ENCODE assay signal across 1 cellular context in the genomic region with DNA sequence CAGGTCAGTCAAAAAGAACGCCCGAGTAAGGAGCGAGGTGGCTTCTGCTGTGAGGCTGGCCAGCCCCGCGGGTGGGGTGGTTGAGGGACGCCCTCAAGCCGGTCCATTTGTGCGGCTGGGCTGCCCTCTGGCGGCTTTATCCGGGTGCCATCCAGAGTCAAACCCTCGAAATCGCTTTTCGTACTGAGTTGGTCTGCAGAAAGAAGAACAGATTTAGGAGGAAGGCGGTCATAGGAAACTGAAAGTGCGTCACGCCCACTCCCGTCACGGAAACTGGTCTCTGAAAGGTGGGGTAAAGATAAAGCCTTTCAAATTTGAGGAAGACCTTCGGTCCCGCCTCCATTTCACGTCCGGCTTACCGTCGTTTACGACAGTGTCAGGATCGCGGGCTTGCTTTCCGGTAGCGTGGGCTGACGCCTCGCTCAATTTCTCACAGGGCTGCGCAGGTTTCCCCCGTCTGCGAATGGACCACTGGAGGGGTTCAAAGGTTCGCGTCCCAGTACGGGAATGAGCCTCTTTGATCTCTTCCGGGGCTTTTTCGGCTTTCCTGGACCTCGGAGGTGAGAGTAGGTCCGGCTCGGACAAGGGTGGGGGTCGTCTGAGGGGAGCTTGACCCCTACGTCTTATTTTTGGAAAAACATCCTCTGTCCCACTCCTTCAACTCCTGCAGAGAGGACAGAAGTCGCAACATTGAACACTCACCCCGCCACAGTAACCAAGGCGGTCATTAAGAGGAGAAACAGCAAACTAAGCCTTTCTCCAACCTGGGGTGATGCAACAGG.
TF ChIP-seq lines count a peak whose summit lies in the region.

HAX1 (plus strand) TSS at position 413 of the 782 bp plus-strand sequence; CDS start at position 508, 95 bp downstream.

TF ChIP-seq in HepG2, 621 proteins besides CTCF, POLR2A, EP300 and RAD21 (continued from another document and continues in another):
- peak; percentile 61; the same call in 1 of the 2 replicates for TF ChIP-seq ZNF280B (CRISPR knock-in tag; IDR thresholded peaks at IDR 0.05; ENCODE audit: borderline replicate concordance)
- TF ChIP-seq ZNF687 (CRISPR knock-in tag; IDR thresholded peaks at IDR 0.05) = peak; percentile 75
- TF ChIP-seq ZKSCAN1 (IDR thresholded peaks at IDR 0.05; ENCODE audit: low read length) = no peak
- TF ChIP-seq ZNF720 (CRISPR knock-in tag; IDR thresholded peaks at IDR 0.05) = 0 out of 2 replicates have a peak, but pooled peaks have one; percentile 52
- peak; percentile 84 for TF ChIP-seq GABPB1 (CRISPR knock-in tag; IDR thresholded peaks at IDR 0.05)
- 0 out of 2 replicates have a peak, but pooled peaks have one; percentile 43 for TF ChIP-seq ZMAT3 (CRISPR knock-in tag; conservative IDR thresholded peaks at IDR 0.05)
- peak; percentile 31 for TF ChIP-seq SRSF1 (optimal IDR thresholded peaks at IDR 0.05; ENCODE audit: low read depth, low read length)
- TF ChIP-seq ZNF350 (CRISPR knock-in tag; IDR thresholded peaks at IDR 0.05; ENCODE audit: borderline replicate concordance, low read depth) = peak; percentile 85; the same call in 1 of the 2 replicates
- no peak; the same call in 1 of the 2 replicates for TF ChIP-seq ZNF639 (CRISPR knock-in tag; conservative IDR thresholded peaks at IDR 0.05)
- TF ChIP-seq ZBTB3 (CRISPR knock-in tag; IDR thresholded peaks at IDR 0.05; ENCODE audit: borderline replicate concordance, low read depth) = no peak
- no peak for TF ChIP-seq ZNF235 (CRISPR knock-in tag; IDR thresholded peaks at IDR 0.05; ENCODE audit: borderline replicate concordance)
- TF ChIP-seq FLYWCH1 (CRISPR knock-in tag; IDR thresholded peaks at IDR 0.05) = no peak
- TF ChIP-seq SMYD3 (CRISPR knock-in tag; IDR thresholded peaks at IDR 0.05) = peak; percentile 95
- TF ChIP-seq ZBTB8A (CRISPR knock-in tag; IDR thresholded peaks at IDR 0.05; ENCODE audit: borderline replicate concordance, low read depth) = no peak
- TF ChIP-seq IKZF1 (IDR thresholded peaks at IDR 0.05) = no peak
- TF ChIP-seq ZFP90 (CRISPR knock-in tag; IDR thresholded peaks at IDR 0.05; ENCODE audit: borderline replicate concordance) = no peak
- TF ChIP-seq, protein P1, sequence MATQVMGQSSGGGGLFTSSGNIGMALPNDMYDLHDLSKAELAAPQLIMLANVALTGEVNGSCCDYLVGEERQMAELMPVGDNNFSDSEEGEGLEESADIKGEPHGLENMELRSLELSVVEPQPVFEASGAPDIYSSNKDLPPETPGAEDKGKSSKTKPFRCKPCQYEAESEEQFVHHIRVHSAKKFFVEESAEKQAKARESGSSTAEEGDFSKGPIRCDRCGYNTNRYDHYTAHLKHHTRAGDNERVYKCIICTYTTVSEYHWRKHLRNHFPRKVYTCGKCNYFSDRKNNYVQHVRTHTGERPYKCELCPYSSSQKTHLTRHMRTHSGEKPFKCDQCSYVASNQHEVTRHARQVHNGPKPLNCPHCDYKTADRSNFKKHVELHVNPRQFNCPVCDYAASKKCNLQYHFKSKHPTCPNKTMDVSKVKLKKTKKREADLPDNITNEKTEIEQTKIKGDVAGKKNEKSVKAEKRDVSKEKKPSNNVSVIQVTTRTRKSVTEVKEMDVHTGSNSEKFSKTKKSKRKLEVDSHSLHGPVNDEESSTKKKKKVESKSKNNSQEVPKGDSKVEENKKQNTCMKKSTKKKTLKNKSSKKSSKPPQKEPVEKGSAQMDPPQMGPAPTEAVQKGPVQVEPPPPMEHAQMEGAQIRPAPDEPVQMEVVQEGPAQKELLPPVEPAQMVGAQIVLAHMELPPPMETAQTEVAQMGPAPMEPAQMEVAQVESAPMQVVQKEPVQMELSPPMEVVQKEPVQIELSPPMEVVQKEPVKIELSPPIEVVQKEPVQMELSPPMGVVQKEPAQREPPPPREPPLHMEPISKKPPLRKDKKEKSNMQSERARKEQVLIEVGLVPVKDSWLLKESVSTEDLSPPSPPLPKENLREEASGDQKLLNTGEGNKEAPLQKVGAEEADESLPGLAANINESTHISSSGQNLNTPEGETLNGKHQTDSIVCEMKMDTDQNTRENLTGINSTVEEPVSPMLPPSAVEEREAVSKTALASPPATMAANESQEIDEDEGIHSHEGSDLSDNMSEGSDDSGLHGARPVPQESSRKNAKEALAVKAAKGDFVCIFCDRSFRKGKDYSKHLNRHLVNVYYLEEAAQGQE (IDR thresholded peaks at IDR 0.05; ENCODE audit: borderline replicate concordance in 1 of 2, low read depth in 1 of 2, low read length in 2 of 2) = 0 out of 4 replicates have a peak, but pooled peaks of 1 of the 2 experiments have one; percentile 10
- TF ChIP-seq, protein P2, sequence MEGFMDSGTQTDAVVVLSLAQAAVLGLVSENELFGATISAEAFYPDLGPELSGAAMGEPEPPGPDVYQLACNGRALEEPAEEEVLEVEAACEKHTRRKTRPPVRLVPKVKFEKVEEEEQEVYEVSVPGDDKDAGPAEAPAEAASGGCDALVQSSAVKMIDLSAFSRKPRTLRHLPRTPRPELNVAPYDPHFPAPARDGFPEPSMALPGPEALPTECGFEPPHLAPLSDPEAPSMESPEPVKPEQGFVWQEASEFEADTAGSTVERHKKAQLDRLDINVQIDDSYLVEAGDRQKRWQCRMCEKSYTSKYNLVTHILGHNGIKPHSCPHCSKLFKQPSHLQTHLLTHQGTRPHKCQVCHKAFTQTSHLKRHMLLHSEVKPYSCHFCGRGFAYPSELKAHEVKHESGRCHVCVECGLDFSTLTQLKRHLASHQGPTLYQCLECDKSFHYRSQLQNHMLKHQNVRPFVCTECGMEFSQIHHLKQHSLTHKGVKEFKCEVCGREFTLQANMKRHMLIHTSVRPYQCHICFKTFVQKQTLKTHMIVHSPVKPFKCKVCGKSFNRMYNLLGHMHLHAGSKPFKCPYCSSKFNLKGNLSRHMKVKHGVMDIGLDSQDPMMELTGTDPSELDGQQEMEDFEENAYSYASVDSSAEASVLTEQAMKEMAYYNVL (CRISPR knock-in tag; IDR thresholded peaks at IDR 0.05; ENCODE audit: borderline replicate concordance) = 0 out of 2 replicates have a peak, but pooled peaks have one; percentile 56
- no peak for TF ChIP-seq FOXM1 (CRISPR knock-in tag; IDR thresholded peaks at IDR 0.05)
- peak; percentile 66 for TF ChIP-seq RCOR2 (CRISPR knock-in tag; IDR thresholded peaks at IDR 0.05)
- TF ChIP-seq, protein P3, sequence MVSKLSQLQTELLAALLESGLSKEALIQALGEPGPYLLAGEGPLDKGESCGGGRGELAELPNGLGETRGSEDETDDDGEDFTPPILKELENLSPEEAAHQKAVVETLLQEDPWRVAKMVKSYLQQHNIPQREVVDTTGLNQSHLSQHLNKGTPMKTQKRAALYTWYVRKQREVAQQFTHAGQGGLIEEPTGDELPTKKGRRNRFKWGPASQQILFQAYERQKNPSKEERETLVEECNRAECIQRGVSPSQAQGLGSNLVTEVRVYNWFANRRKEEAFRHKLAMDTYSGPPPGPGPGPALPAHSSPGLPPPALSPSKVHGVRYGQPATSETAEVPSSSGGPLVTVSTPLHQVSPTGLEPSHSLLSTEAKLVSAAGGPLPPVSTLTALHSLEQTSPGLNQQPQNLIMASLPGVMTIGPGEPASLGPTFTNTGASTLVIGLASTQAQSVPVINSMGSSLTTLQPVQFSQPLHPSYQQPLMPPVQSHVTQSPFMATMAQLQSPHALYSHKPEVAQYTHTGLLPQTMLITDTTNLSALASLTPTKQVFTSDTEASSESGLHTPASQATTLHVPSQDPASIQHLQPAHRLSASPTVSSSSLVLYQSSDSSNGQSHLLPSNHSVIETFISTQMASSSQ (IDR thresholded peaks at IDR 0.05; ENCODE audit: low read depth) = peak; percentile 52; the same call in 1 of the 2 replicates
- TF ChIP-seq, protein P3 (CRISPR knock-in tag; IDR thresholded peaks at IDR 0.05; ENCODE audit: borderline replicate concordance) = no peak; the same call in 1 of the 2 replicates
- TF ChIP-seq ELF4 (CRISPR knock-in tag; IDR thresholded peaks at IDR 0.05; ENCODE audit: borderline replicate concordance) = peak; percentile 64; the same call in 1 of the 2 replicates
- TF ChIP-seq ZSCAN20 (CRISPR knock-in tag; IDR thresholded peaks at IDR 0.05; ENCODE audit: borderline replicate concordance) = no peak
- peak; percentile 76 for TF ChIP-seq HNF1B (CRISPR knock-in tag; IDR thresholded peaks at IDR 0.05)
- 0 out of 2 replicates have a peak, but pooled peaks have one; percentile 61 for TF ChIP-seq ADNP (CRISPR knock-in tag; IDR thresholded peaks at IDR 0.05)
- peak; percentile 67; the same call in 1 of the 2 replicates for TF ChIP-seq REPIN1 (CRISPR knock-in tag; IDR thresholded peaks at IDR 0.05; ENCODE audit: borderline replicate concordance, low read depth)
- TF ChIP-seq PHF20 (CRISPR knock-in tag; IDR thresholded peaks at IDR 0.05) = peak; percentile 97
- no peak for TF ChIP-seq SATB2 (CRISPR knock-in tag; IDR thresholded peaks at IDR 0.05)
- TF ChIP-seq RBFOX2 (IDR thresholded peaks at IDR 0.05; ENCODE audit: low read depth, low read length) = 0 out of 2 replicates have a peak, but pooled peaks have one; percentile 21
- no peak for TF ChIP-seq SRY (CRISPR knock-in tag; IDR thresholded peaks at IDR 0.05)
- TF ChIP-seq KDM2A (CRISPR knock-in tag; IDR thresholded peaks at IDR 0.05; ENCODE audit: borderline replicate concordance, low read depth) = peak; percentile 99
- peak; percentile 49; the same call in 1 of the 2 replicates for TF ChIP-seq ZNF746 (CRISPR knock-in tag; IDR thresholded peaks at IDR 0.05)
- TF ChIP-seq SP5 (CRISPR knock-in tag; IDR thresholded peaks at IDR 0.05; ENCODE audit: borderline replicate concordance, low read depth) = 0 out of 2 replicates have a peak, but pooled peaks have one; percentile 58
